ENCODE assay signal across 2 cellular contexts in the genomic region with DNA sequence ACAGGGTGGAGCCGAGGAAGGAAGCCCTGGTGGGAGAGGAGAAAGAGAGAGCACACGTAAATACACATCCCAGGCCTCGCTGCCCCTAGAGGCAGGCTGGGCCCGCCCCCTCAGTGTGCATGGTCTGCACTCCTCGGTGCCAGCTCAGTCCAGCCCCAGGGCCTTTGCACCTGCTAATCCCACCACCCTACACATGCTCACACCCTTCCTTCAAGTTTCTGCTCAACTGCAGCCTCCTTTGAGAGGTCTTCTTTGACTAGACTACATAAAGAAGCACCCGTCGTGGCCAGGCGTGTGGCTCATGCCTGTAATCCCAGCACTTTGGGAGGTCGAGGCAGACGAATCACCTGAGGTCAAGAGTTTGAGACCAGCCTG.
TF ChIP-seq lines count a peak whose summit lies in the region.

No MANE protein-coding gene starts in this region.

TF ChIP-seq in HepG2, 621 proteins besides CTCF, POLR2A, EP300 and RAD21:
- TF ChIP-seq THRA (CRISPR knock-in tag; IDR thresholded peaks at IDR 0.05; ENCODE audit: borderline replicate concordance): no peak
- TF ChIP-seq ZMYM3 (CRISPR knock-in tag; IDR thresholded peaks at IDR 0.05): 0 out of 2 replicates have a peak, but pooled peaks have one; percentile 15
- TF ChIP-seq ZNF737 (CRISPR knock-in tag; IDR thresholded peaks at IDR 0.05; ENCODE audit: borderline replicate concordance): no peak
- TF ChIP-seq FOSL2 (CRISPR knock-in tag; IDR thresholded peaks at IDR 0.05): no peak
- TF ChIP-seq ZNF547 (CRISPR knock-in tag; IDR thresholded peaks at IDR 0.05): no peak
- no peak for TF ChIP-seq CBFB (CRISPR knock-in tag; IDR thresholded peaks at IDR 0.05)

TF ChIP-seq in WTC11, 78 proteins besides CTCF, POLR2A, EP300 and RAD21:
- TF ChIP-seq GTF2I (CRISPR knock-in tag; conservative IDR thresholded peaks at IDR 0.05) (no peak; the same call in 1 of the 2 replicates), CREM (CRISPR knock-in tag; IDR thresholded peaks at IDR 0.05) (no peak), JAZF1 (CRISPR knock-in tag; IDR thresholded peaks at IDR 0.05) (no peak), USF1 (CRISPR knock-in tag; IDR thresholded peaks at IDR 0.05) (no peak), ZBTB21 (CRISPR knock-in tag; IDR thresholded peaks at IDR 0.05; ENCODE audit: borderline replicate concordance) (no peak), FOXP4 (CRISPR knock-in tag; IDR thresholded peaks at IDR 0.05) (no peak), ZNF138 (CRISPR knock-in tag; conservative IDR thresholded peaks at IDR 0.05) (no peak), NR2C2 (CRISPR knock-in tag; IDR thresholded peaks at IDR 0.05) (no peak), GABPB1 (CRISPR knock-in tag; IDR thresholded peaks at IDR 0.05) (no peak), ELF4 (CRISPR knock-in tag; IDR thresholded peaks at IDR 0.05; ENCODE audit: low read depth) (no peak), ZBTB43 (CRISPR knock-in tag; IDR thresholded peaks at IDR 0.05) (no peak), ZNF317 (CRISPR knock-in tag; IDR thresholded peaks at IDR 0.05; ENCODE audit: borderline replicate concordance, low read depth) (no peak), ATF3 (CRISPR knock-in tag; conservative IDR thresholded peaks at IDR 0.05) (no peak), ZNF219 (CRISPR knock-in tag; IDR thresholded peaks at IDR 0.05; ENCODE audit: borderline replicate concordance) (no peak), AFF4 (CRISPR knock-in tag; IDR thresholded peaks at IDR 0.05; ENCODE audit: borderline replicate concordance) (no peak), SOX15 (CRISPR knock-in tag; IDR thresholded peaks at IDR 0.05) (no peak), HMGA2 (CRISPR knock-in tag; IDR thresholded peaks at IDR 0.05) (no peak), KAT7 (CRISPR knock-in tag; IDR thresholded peaks at IDR 0.05; ENCODE audit: borderline replicate concordance) (no peak), E2F5 (CRISPR knock-in tag; IDR thresholded peaks at IDR 0.05) (no peak)
- TF ChIP-seq, protein P1, sequence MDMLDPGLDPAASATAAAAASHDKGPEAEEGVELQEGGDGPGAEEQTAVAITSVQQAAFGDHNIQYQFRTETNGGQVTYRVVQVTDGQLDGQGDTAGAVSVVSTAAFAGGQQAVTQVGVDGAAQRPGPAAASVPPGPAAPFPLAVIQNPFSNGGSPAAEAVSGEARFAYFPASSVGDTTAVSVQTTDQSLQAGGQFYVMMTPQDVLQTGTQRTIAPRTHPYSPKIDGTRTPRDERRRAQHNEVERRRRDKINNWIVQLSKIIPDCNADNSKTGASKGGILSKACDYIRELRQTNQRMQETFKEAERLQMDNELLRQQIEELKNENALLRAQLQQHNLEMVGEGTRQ (CRISPR knock-in tag; IDR thresholded peaks at IDR 0.05): no peak
